9 cellular contexts compared by ENCODE assay signal in genomic region chr18:7177131-7177744, GRCh38. TPM values are rescaled to one million over a fixed set of nuclear protein-coding genes. Genes with fewer than 3 reads are reported as not detected.
DNase-seq lines count a peak whose midpoint lies in the region; ATAC-seq and TF ChIP-seq lines count a peak whose summit lies in the region.
"Had no signal": no experiment of that assay in that cellular context is flagged by ENCODE, and none has a peak within 500 bp of the region (broad histone marks: within the 10 kb centered on the region; RNA-seq: fewer than 3 reads in every experiment).

No MANE protein-coding gene starts in this region.

- no peak for ATAC-seq in HG02852 (IDR thresholded peaks at IDR 0.05; ENCODE audit: unreplicated experiment)
- ATAC-seq in GM19023 (IDR thresholded peaks at IDR 0.05; ENCODE audit: unreplicated experiment) = no peak

- H3K4me1 ChIP-seq in tibial artery = peaks cover 0 to 5% (median 0%) of the 10 kb centered on the region in 4 donors

- intact Hi-C loops in tibial artery (cut with DNase I; ENCODE audit: low total_unique reads) = loop anchor here (2.0 kb wide), 1 partner anchor 138 kb away; no protein-coding TSS in a partner anchor

- H3K36me3 ChIP-seq in tibial artery = no peaks in the 10 kb centered on the region

- H3K27me3 ChIP-seq in tibial artery = peaks cover 0 to 13% of the 10 kb centered on the region in 2 donors

- peak; percentile 63 for TF ChIP-seq CTCF in GM12873 (IDR thresholded peaks at IDR 0.05; ENCODE audit: insufficient read depth, low read depth, low read length, missing control alignments)
- peak; percentile 67 to 69 for TF ChIP-seq CTCF in tibial artery (IDR thresholded peaks at IDR 0.05)

- DNase-seq in A172 (ENCODE audit: low spot score) (peak; percentile 76), NCI-H2171 treated with DMSO at 0.1 percent for 48 hours (lab: John Stamatoyannopoulos, UW) (peak; percentile 60), brain pericyte (ENCODE audit: low read depth, low spot score) (peak; percentile 15), islet precursor cell (peak; percentile 75), tibial artery (peak in 1 of 2 donors; percentile 61)

- H3K4me3 ChIP-seq in tibial artery = no peak overlapping the region

- H3K27ac ChIP-seq in tibial artery = no peak overlapping the region

- H3K9me3 ChIP-seq in tibial artery = no peaks in the 10 kb centered on the region

RNA-seq across cellular contexts. Expression of gene LRRC30, which starts 53.7 kb away (rescaled TPM):
- total RNA-seq in A172 (2014; rRNA removed; shearing (Covaris generic)) = not detected in 2 replicates
- total RNA-seq: temporal lobe had no signal

RNA-seq across cellular contexts. Expression of gene LAMA1, which starts 59.6 kb away (rescaled TPM):
- total RNA-seq in A172 (2014; rRNA removed; shearing (Covaris generic)) = 4.4 and 7.2 TPM in 2 replicates
